ENCODE assay signal across 1 cellular context in genomic region chr7:154375956-154376355, GRCh38.
TF ChIP-seq lines count a peak whose summit lies in the region.

No MANE protein-coding gene starts in this region.

TF ChIP-seq in HepG2, 621 proteins besides CTCF, POLR2A, EP300 and RAD21 (continued from another document):
- TF ChIP-seq ZBTB4 (CRISPR knock-in tag; IDR thresholded peaks at IDR 0.05; ENCODE audit: borderline replicate concordance) (no peak), CENPX (CRISPR knock-in tag; IDR thresholded peaks at IDR 0.05) (no peak)
